21 cellular contexts compared by ENCODE assay signal in the genomic region with DNA sequence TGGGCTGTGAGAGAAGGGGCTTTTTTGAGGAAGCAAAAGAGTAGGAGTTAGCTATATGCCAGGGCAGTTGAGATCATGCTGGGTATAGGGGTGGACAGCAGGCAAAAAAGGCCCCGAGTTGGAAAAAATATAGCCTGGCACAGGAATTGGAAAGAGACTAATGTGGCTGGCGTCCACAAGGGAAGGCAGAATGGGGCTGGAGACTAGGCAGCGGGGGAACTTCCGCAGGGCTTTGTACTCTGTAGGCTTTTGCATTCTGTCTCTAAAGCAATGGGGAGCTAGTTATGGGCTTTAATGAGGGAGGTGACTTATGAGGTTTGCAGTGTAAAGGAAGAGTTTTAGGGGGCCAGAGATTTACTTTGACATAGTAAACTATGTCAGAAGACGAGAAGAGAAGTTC.
"Had no signal": no experiment of that assay in that cellular context is flagged by ENCODE, and none has a peak within 500 bp of the region (broad histone marks: within the 10 kb centered on the region; RNA-seq: fewer than 3 reads in every experiment).

No MANE protein-coding gene starts in this region.

- DNase-seq: activated CD4-positive, alpha-beta T cell treated with anti-CD3 and anti-CD28 coated beads, Interleukin-2, amount 10 ng/mL, durations not matched to agents 24 days and 14 days; activated CD4-positive, CD25-positive, alpha-beta regulatory T cell; activated CD8-positive, alpha-beta memory T cell treated with anti-CD3 and anti-CD28 coated beads, Interleukin-2, amount 50 U/mL, for 4 hours; activated CD8-positive, alpha-beta T cell treated with anti-CD3 and anti-CD28 coated beads, Interleukin-2, amount 10 ng/mL, durations not matched to agents 7 days and 5 days; activated naive CD8-positive, alpha-beta T cell treated with anti-CD3 and anti-CD28 coated beads, Interleukin-2, amount 10 ng/mL, durations not matched to agents 7 days and 5 days; activated T-cell treated with anti-CD3 and anti-CD28 coated beads, Interleukin-2, amount 50 U/mL, for 48 hours; erythroblast; heart right ventricle; kidney glomerular epithelial cell; left ventricle myocardium superior; mesenchymal stem cell; small intestine; stimulated activated CD4-positive, alpha-beta T cell treated with anti-CD3 and anti-CD28 coated beads, Interleukin-4, amount 100 ng/mL, for 24 hours; stimulated activated naive CD4-positive, alpha-beta T cell; uterus had no signal

- H3K27me3 ChIP-seq: breast epithelium, heart right ventricle, tibial nerve, uterus had no signal

- H3K36me3 Mint-ChIP-seq: activated naive CD8-positive, alpha-beta T cell treated with anti-CD3 and anti-CD28 coated beads, Interleukin-2, amount 10 ng/mL, durations not matched to agents 7 days and 5 days; natural killer cell treated with Interleukin-12 subunit alpha and Interleukin-12 subunit beta and Interleukin-15 and Interleukin-18, amount 100 ng/mL, for 72 hours had no signal

- H3K4me3 Mint-ChIP-seq: activated CD4-positive, alpha-beta T cell treated with anti-CD3 and anti-CD28 coated beads, Interleukin-2, amount 10 ng/mL, durations not matched to agents 24 days and 14 days; activated CD8-positive, alpha-beta T cell treated with anti-CD3 and anti-CD28 coated beads, Interleukin-2, amount 10 ng/mL, durations not matched to agents 7 days and 5 days; activated naive CD8-positive, alpha-beta T cell treated with anti-CD3 and anti-CD28 coated beads, Interleukin-2, amount 10 ng/mL, durations not matched to agents 7 days and 5 days; dendritic cell treated with granulocyte-macrophage colony-stimulating factor and Interleukin-4, amounts not matched to agents 40 ng/mL and 50 ng/mL, for 4 days; natural killer cell treated with Interleukin-12 subunit alpha and Interleukin-12 subunit beta and Interleukin-15 and Interleukin-18, amount 100 ng/mL, for 72 hours had no signal

- H3K27ac ChIP-seq: breast epithelium, gastroesophageal sphincter, heart right ventricle, prostate gland, tibial nerve, uterus had no signal

- H3K4me1 ChIP-seq: breast epithelium, gastroesophageal sphincter, prostate gland, tibial nerve, uterus had no signal

- H3K27ac Mint-ChIP-seq: activated CD4-positive, alpha-beta T cell treated with anti-CD3 and anti-CD28 coated beads, Interleukin-2, amount 10 ng/mL, durations not matched to agents 24 days and 14 days; activated CD8-positive, alpha-beta T cell treated with anti-CD3 and anti-CD28 coated beads, Interleukin-2, amount 10 ng/mL, durations not matched to agents 7 days and 5 days; activated naive CD8-positive, alpha-beta T cell treated with anti-CD3 and anti-CD28 coated beads, Interleukin-2, amount 10 ng/mL, durations not matched to agents 7 days and 5 days; dendritic cell treated with granulocyte-macrophage colony-stimulating factor and Interleukin-4, amounts not matched to agents 40 ng/mL and 50 ng/mL, for 4 days; natural killer cell treated with Interleukin-12 subunit alpha and Interleukin-12 subunit beta and Interleukin-15 and Interleukin-18, amount 100 ng/mL, for 72 hours had no signal

- H3K27me3 Mint-ChIP-seq: activated CD4-positive, alpha-beta T cell treated with anti-CD3 and anti-CD28 coated beads, Interleukin-2, amount 10 ng/mL, durations not matched to agents 24 days and 14 days; activated naive CD8-positive, alpha-beta T cell treated with anti-CD3 and anti-CD28 coated beads, Interleukin-2, amount 10 ng/mL, durations not matched to agents 7 days and 5 days; dendritic cell treated with granulocyte-macrophage colony-stimulating factor and Interleukin-4, amounts not matched to agents 40 ng/mL and 50 ng/mL, for 4 days had no signal

- H3K9me3 ChIP-seq: gastroesophageal sphincter, prostate gland, uterus had no signal

- H3K36me3 ChIP-seq: breast epithelium, gastroesophageal sphincter, heart right ventricle, prostate gland, tibial nerve, uterus had no signal

- H3K4me3 ChIP-seq: breast epithelium, gastroesophageal sphincter, heart right ventricle, prostate gland, tibial nerve, uterus had no signal

- ATAC-seq: activated CD8-positive, alpha-beta T cell treated with anti-CD3 and anti-CD28 coated beads, Interleukin-2, amount 10 ng/mL, durations not matched to agents 7 days and 5 days; gastroesophageal sphincter; heart right ventricle; left ventricle myocardium superior; natural killer cell treated with Interleukin-12 subunit alpha and Interleukin-12 subunit beta and Interleukin-15 and Interleukin-18, amount 100 ng/mL, for 72 hours had no signal

- H3K9me3 Mint-ChIP-seq: activated naive CD8-positive, alpha-beta T cell treated with anti-CD3 and anti-CD28 coated beads, Interleukin-2, amount 10 ng/mL, durations not matched to agents 7 days and 5 days; dendritic cell treated with granulocyte-macrophage colony-stimulating factor and Interleukin-4, amounts not matched to agents 40 ng/mL and 50 ng/mL, for 4 days; natural killer cell treated with Interleukin-12 subunit alpha and Interleukin-12 subunit beta and Interleukin-15 and Interleukin-18, amount 100 ng/mL, for 72 hours had no signal
